9 cellular contexts compared by ENCODE assay signal in genomic region chr6:39137235-39137634, GRCh38. TPM values are rescaled to one million over a fixed set of nuclear protein-coding genes. Genes with fewer than 3 reads are reported as not detected.
DNase-seq lines count a peak whose midpoint lies in the region; ATAC-seq, FAIRE-seq and TF ChIP-seq lines count a peak whose summit lies in the region.
"Had no signal": no experiment of that assay in that cellular context is flagged by ENCODE, and none has a peak within 500 bp of the region (broad histone marks: within the 10 kb centered on the region; RNA-seq: fewer than 3 reads in every experiment).

No MANE protein-coding gene starts in this region.

- DNase-seq in GM12892 (ENCODE audit: insufficient read length) = no peak
- DNase-seq in NCI-H226 = peak; percentile 18
- peak; percentile 43 for DNase-seq in cardiac fibroblast (ENCODE audit: low read depth in 2 of 2)
- peak in 9 of 10 donors; percentile 6 to 62 (median 23) for DNase-seq in naive thymus-derived CD8-positive, alpha-beta T cell
- no peak for DNase-seq in NCI-H1930 (lab: John Stamatoyannopoulos, UW)
- no peak for DNase-seq in KG1 (lab: John Stamatoyannopoulos, UW)
- DNase-seq in NCI-H2196 (lab: John Stamatoyannopoulos, UW; ENCODE audit: unreplicated experiment) = no peak

- no peak overlapping the region for H3K4me3 ChIP-seq in cardiac fibroblast (replicated peaks in 1 of 2; ENCODE audit: low read depth in 2 of 2, low read length in 2 of 2)
- H3K4me3 ChIP-seq: SK-N-MC had no signal

- FAIRE-seq in GM12892 (lab: Jason Lieb, UNC) = peak; percentile 14

- TF ChIP-seq CTCF in cardiac fibroblast (IDR thresholded peaks at IDR 0.05; ENCODE audit: low read depth, low read length) = no peak

- H3K27me3 Mint-ChIP-seq in naive thymus-derived CD8-positive, alpha-beta T cell = peaks cover 0 to 16% (median 7%) of the 10 kb centered on the region in 5 donors

- H3K4me1 Mint-ChIP-seq in naive thymus-derived CD8-positive, alpha-beta T cell = no peaks in the 10 kb centered on the region

- no peak for TF ChIP-seq POLR2A in GM12892 (IDR thresholded peaks at IDR 0.05; ENCODE audit: low read depth, low read length)

- POLR2A ChIA-PET in naive thymus-derived CD8-positive, alpha-beta T cell (lab: Charles Lee) = interaction anchor here (0.5 kb wide), 1 partner anchor 25 kb away, joined by 3 read pairs; no protein-coding TSS in a partner anchor

- H3K36me3 Mint-ChIP-seq in naive thymus-derived CD8-positive, alpha-beta T cell = peaks cover 0 to 11% (median 6%) of the 10 kb centered on the region in 3 donors

- H3K9me3 Mint-ChIP-seq in naive thymus-derived CD8-positive, alpha-beta T cell = peaks cover 0 to 31% (median 10%) of the 10 kb centered on the region in 9 donors

- ATAC-seq in naive thymus-derived CD8-positive, alpha-beta T cell = no peak
- ATAC-seq in HG03139 (IDR thresholded peaks at IDR 0.05; ENCODE audit: unreplicated experiment) = no peak

- no peak overlapping the region for H3K27ac Mint-ChIP-seq in naive thymus-derived CD8-positive, alpha-beta T cell

- no peak overlapping the region for H3K4me3 Mint-ChIP-seq in naive thymus-derived CD8-positive, alpha-beta T cell

RNA-seq across cellular contexts. Expression of gene SAYSD1, which starts 22.2 kb away (rescaled TPM):
- 4.1 TPM for polyA plus RNA-seq in GM12892 (2012; ENCODE audit: missing spikeins)
- 10 to 100 TPM; 20.2 to 22.8 TPM for total RNA-seq in naive thymus-derived CD8-positive, alpha-beta T cell
- polyA plus RNA-seq in naive thymus-derived CD8-positive, alpha-beta T cell = 10 to 100 TPM; 17.5 to 20.3 (median 18.1) TPM

Comparison
In these comparisons a context has a peak if more than half of its experiments do, and no peak if none do; other contexts are left out.
1. DNase-seq: peak in NCI-H226 (single experiment), cardiac fibroblast (2 of 2) and naive thymus-derived CD8-positive, alpha-beta T cell (9 of 10); none in GM12892 (single experiment), NCI-H1930 (0 of 2), KG1 (single experiment) and NCI-H2196 (single experiment).